In the genomic region with DNA sequence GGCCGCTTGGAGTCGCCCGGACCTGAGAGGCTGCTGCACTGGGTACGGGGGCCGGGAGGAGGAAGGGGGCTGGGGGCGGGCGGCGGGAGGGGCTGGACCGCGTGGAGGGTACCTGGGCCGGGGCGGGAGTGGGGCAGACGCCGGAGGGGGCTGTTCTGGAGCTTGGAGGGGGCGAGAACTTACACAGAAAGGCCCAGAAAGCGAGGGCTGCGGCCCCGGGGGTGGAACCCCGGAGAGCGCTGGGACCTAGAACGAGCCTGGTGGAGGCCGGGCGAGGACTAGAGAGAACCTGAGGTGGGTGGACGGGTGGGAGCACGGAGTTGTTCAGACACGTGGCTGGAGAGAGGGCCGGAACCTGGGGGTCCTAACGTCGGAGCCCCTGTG, we compare ENCODE assay signal across 8 cellular contexts. TPM values are rescaled to one million over a fixed set of nuclear protein-coding genes. Genes with fewer than 3 reads are reported as not detected.
DNase-seq lines count a peak whose midpoint lies in the region; TF ChIP-seq lines count a peak whose summit lies in the region.

No MANE protein-coding gene starts in this region.

- H3K27me3 ChIP-seq in GM23248 (replicated peaks; ENCODE audit: insufficient read depth): no peaks in the 10 kb centered on the region
- H3K27me3 ChIP-seq in SU-DHL-6 (ENCODE audit: low read length): no peaks in the 10 kb centered on the region

- no peaks in the 10 kb centered on the region for H4K20me1 ChIP-seq in GM23248 (ENCODE audit: insufficient read depth)
- no peaks in the 10 kb centered on the region for H4K20me1 ChIP-seq in SU-DHL-6 (ENCODE audit: low read depth, low read length)

- in situ Hi-C loops in GM23248 (cut with MboI): loop anchor here (25.0 kb wide), 1 partner anchor 506 kb away; a partner anchor contains a TSS

- peak; percentile 53 for DNase-seq in GM23248
- no peak for DNase-seq in fibroblast of pulmonary artery (ENCODE audit: low read depth)
- no peak for DNase-seq in retinal pigment epithelial cell (ENCODE audit: low read depth)
- DNase-seq in H4 (ENCODE audit: low spot score): no peak
- no peak for DNase-seq in occipital lobe (lab: John Stamatoyannopoulos, UW)
- no peak for DNase-seq in NOMO-1 treated with DMSO at 0.1 percent for 48 hours (lab: John Stamatoyannopoulos, UW; ENCODE audit: unreplicated experiment)
- no peak for DNase-seq in germinal center (ENCODE audit: low spot score)

- H3F3A ChIP-seq in GM23248 (ENCODE audit: insufficient read depth) (peaks cover 30% of the 10 kb centered on the region), SU-DHL-6 (ENCODE audit: insufficient read depth) (peaks cover 57% of the 10 kb centered on the region)

- H3K4me1 ChIP-seq in GM23248 (ENCODE audit: insufficient read depth): peaks cover 24% of the 10 kb centered on the region

- no peak for TF ChIP-seq CTCF in SU-DHL-6 (IDR thresholded peaks at IDR 0.05; ENCODE audit: insufficient read depth, low read length, poor library complexity, severe bottlenecking)
- TF ChIP-seq CTCF in fibroblast of pulmonary artery (IDR thresholded peaks at IDR 0.05; ENCODE audit: low read length, missing control alignments): no peak
- no peak for TF ChIP-seq CTCF in retinal pigment epithelial cell (conservative IDR thresholded peaks at IDR 0.05; ENCODE audit: low read depth, low read length)

- H3K9ac ChIP-seq in GM23248: peak overlapping the region; percentile 87
- peak overlapping the region; percentile 98 for H3K9ac ChIP-seq in SU-DHL-6 (ENCODE audit: low read length)

- H3K9me2 ChIP-seq in GM23248 (ENCODE audit: insufficient read depth) (no peaks in the 10 kb centered on the region), SU-DHL-6 (replicated peaks; ENCODE audit: insufficient read depth, low read length) (no peaks in the 10 kb centered on the region)

- H2AFZ ChIP-seq in GM23248: peak overlapping the region; percentile 58
- no peak overlapping the region for H2AFZ ChIP-seq in SU-DHL-6 (ENCODE audit: low read depth, low read length, severe bottlenecking)

- peak overlapping the region; percentile 80 for H3K27ac ChIP-seq in GM23248
- peak overlapping the region; percentile 90 for H3K27ac ChIP-seq in SU-DHL-6 (ENCODE audit: low read depth, low read length)

- H3K79me2 ChIP-seq in GM23248 (ENCODE audit: insufficient read depth) (peaks cover 58% of the 10 kb centered on the region), SU-DHL-6 (ENCODE audit: insufficient read depth, low read length) (peaks cover 24% of the 10 kb centered on the region)

- H3K4me2 ChIP-seq in GM23248 (ENCODE audit: unreplicated experiment) (peak overlapping the region; percentile 90), SU-DHL-6 (ENCODE audit: low read depth, low read length, poor library complexity, severe bottlenecking) (peak overlapping the region; percentile 71)

- H3K36me3 ChIP-seq in GM23248 (ENCODE audit: low read depth) (peaks cover 10% of the 10 kb centered on the region; the same call in 1 of the 2 replicates), SU-DHL-6 (ENCODE audit: low read length) (no peaks in the 10 kb centered on the region; the same call in 1 of the 2 replicates)

- WGBS in GM23248 (ENCODE audit: low coverage in 1 of 2, low lambda C conversion rate in 2 of 2, missing lambda C conversion rate in 2 of 2), 2 experiments: 0 to 1% methylated on average over 19 to 29 of the region's 29 CpGs

- no peaks in the 10 kb centered on the region for H3K9me3 ChIP-seq in GM23248 (ENCODE audit: low read depth)
- no peaks in the 10 kb centered on the region for H3K9me3 ChIP-seq in SU-DHL-6 (ENCODE audit: insufficient read depth, low read length)

- peak overlapping the region; percentile 87 for H3K4me3 ChIP-seq in GM23248
- H3K4me3 ChIP-seq in SU-DHL-6 (ENCODE audit: insufficient read depth, low read length, poor library complexity, severe bottlenecking): peak overlapping the region; percentile 99
- H3K4me3 ChIP-seq in fibroblast of pulmonary artery (replicated peaks; ENCODE audit: low read depth, low read length): peak overlapping the region; percentile 88
- H3K4me3 ChIP-seq in retinal pigment epithelial cell (ENCODE audit: low read length): peak overlapping the region; percentile 79

RNA-seq across cellular contexts. Expression of a gene that starts 0.3 kb away (rescaled TPM):
- 8.5 and 12.1 TPM in 2 replicates for total RNA-seq in GM23248 (2014; rRNA removed; shearing (Covaris generic))
- polyA plus RNA-seq in GM23248 (2016; fragmentation: Nextera tagmentation; extraction: Ambion mirVana): 17.6 and 20.6 TPM in 2 replicates
- total RNA-seq in H4 (2014; rRNA removed; shearing (Covaris generic)): 28.9 and 29.5 TPM in 2 replicates
- 5.6 TPM for total RNA-seq in occipital lobe

RNA-seq across cellular contexts. Expression of a gene that starts 2.9 kb away (rescaled TPM):
- total RNA-seq in GM23248 (2014; rRNA removed; shearing (Covaris generic)): 7.0 and 11.7 TPM in 2 replicates
- polyA plus RNA-seq in GM23248 (2016; fragmentation: Nextera tagmentation; extraction: Ambion mirVana): 43.1 and 44.0 TPM in 2 replicates
- total RNA-seq in H4 (2014; rRNA removed; shearing (Covaris generic)): 9.6 and 19.2 TPM in 2 replicates
- total RNA-seq in occipital lobe: 4.8 TPM

RNA-seq across cellular contexts. Expression of a gene that starts 4.3 kb away (rescaled TPM):
- 11.3 and 12.0 TPM in 2 replicates for total RNA-seq in GM23248 (2014; rRNA removed; shearing (Covaris generic))
- polyA plus RNA-seq in GM23248 (2016; fragmentation: Nextera tagmentation; extraction: Ambion mirVana): 15.2 and 15.3 TPM in 2 replicates
- total RNA-seq in H4 (2014; rRNA removed; shearing (Covaris generic)): 0.45 and 2.4 TPM in 2 replicates
- total RNA-seq in occipital lobe: 7.8 TPM

RNA-seq across cellular contexts. Expression of a gene that starts 11.1 kb away (rescaled TPM):
- 128 and 150 TPM in 2 replicates for total RNA-seq in GM23248 (2014; rRNA removed; shearing (Covaris generic))
- polyA plus RNA-seq in GM23248 (2016; fragmentation: Nextera tagmentation; extraction: Ambion mirVana): 19.3 and 22.4 TPM in 2 replicates
- total RNA-seq in H4 (2014; rRNA removed; shearing (Covaris generic)): 95.5 and 121 TPM in 2 replicates
- 65.8 TPM for total RNA-seq in occipital lobe

RNA-seq across cellular contexts. Expression of a gene that starts 19.4 kb away (rescaled TPM):
- total RNA-seq in GM23248 (2014; rRNA removed; shearing (Covaris generic)): 3.0 and 4.2 TPM in 2 replicates
- 1.2 and 1.3 TPM in 2 replicates for polyA plus RNA-seq in GM23248 (2016; fragmentation: Nextera tagmentation; extraction: Ambion mirVana)
- total RNA-seq in H4 (2014; rRNA removed; shearing (Covaris generic)): 5.2 and 7.2 TPM in 2 replicates
- total RNA-seq in occipital lobe: 5.1 TPM
